1 cellular context compared by ENCODE assay signal in genomic region chr9:34636791-34637355, GRCh38.
TF ChIP-seq lines count a peak whose summit lies in the region.

No MANE protein-coding gene starts in this region.

TF ChIP-seq in IMR-90, 13 proteins besides CTCF, POLR2A, EP300 and RAD21:
- TF ChIP-seq MXI1 (IDR thresholded peaks at IDR 0.05; ENCODE audit: borderline replicate concordance, low read depth, low read length) (no peak), NFE2L2 (IDR thresholded peaks at IDR 0.05; ENCODE audit: low read depth, low read length) (no peak), ELK1 (IDR thresholded peaks at IDR 0.05; ENCODE audit: borderline replicate concordance, low read depth, low read length) (no peak), FOS (IDR thresholded peaks at IDR 0.05; ENCODE audit: low read depth, low read length) (no peak), MAFK (IDR thresholded peaks at IDR 0.05; ENCODE audit: low read depth, low read length) (no peak), SMC3 (IDR thresholded peaks at IDR 0.05; ENCODE audit: low read depth, low read length) (no peak), MAZ (IDR thresholded peaks at IDR 0.05; ENCODE audit: borderline replicate concordance, low read depth, low read length) (no peak), RCOR1 (IDR thresholded peaks at IDR 0.05; ENCODE audit: insufficient replicate concordance, low read length) (no peak), USF2 (IDR thresholded peaks at IDR 0.05; ENCODE audit: low read depth, low read length) (no peak), BHLHE40 (IDR thresholded peaks at IDR 0.05; ENCODE audit: low read depth, low read length) (no peak), CHD1 (IDR thresholded peaks at IDR 0.05; ENCODE audit: low read depth, low read length) (no peak), RFX5 (IDR thresholded peaks at IDR 0.05; ENCODE audit: low read depth, low read length) (no peak), CEBPB (IDR thresholded peaks at IDR 0.05; ENCODE audit: low read depth, low read length) (no peak)
